ENCODE assay signal across 26 cellular contexts in the genomic region with DNA sequence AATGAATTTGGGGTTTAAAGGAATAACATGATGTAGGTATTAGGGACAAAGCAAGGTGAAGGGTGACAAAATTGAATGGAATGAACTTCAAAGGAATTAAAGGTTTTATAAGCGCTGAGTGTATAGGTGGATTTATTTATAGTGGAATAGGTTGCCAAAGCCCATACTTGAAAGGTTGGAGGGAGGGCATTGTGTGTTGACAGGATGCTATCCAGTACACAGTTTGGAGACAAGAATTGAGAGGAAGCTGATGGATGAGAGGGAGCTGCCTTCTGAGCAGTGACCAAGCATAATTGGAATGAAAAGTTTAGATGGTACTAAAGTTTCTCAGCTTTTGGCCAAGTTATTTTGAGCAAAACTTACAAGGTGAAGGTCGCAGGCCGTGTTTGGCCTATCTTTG.
"Had no signal": no experiment of that assay in that cellular context is flagged by ENCODE, and none has a peak within 500 bp of the region (broad histone marks: within the 10 kb centered on the region; RNA-seq: fewer than 3 reads in every experiment).

No MANE protein-coding gene starts in this region.

- H3K27me3 ChIP-seq: breast epithelium, esophagus squamous epithelium, heart right ventricle, right atrium auricular region, spleen, suprapubic skin, tibial artery had no signal

- H3K9me3 ChIP-seq: breast epithelium, esophagus squamous epithelium, heart right ventricle, right atrium auricular region, spleen, suprapubic skin, tibial artery had no signal

- H3K4me3 Mint-ChIP-seq: activated CD4-positive, alpha-beta memory T cell treated with anti-CD3 and anti-CD28 coated beads for 36 hours; activated CD4-positive, alpha-beta T cell treated with anti-CD3 and anti-CD28 coated beads, Interleukin-2, amount 10 ng/mL, durations not matched to agents 24 days and 14 days; natural killer cell; T-helper 17 cell had no signal

- H3K4me1 ChIP-seq: breast epithelium, esophagus squamous epithelium, right atrium auricular region, suprapubic skin, tibial artery had no signal

- FAIRE-seq: colon had no signal

- H3K27me3 Mint-ChIP-seq: activated CD4-positive, alpha-beta memory T cell treated with anti-CD3 and anti-CD28 coated beads for 36 hours; activated CD4-positive, alpha-beta T cell treated with anti-CD3 and anti-CD28 coated beads, Interleukin-2, amount 10 ng/mL, durations not matched to agents 24 days and 14 days; T-helper 17 cell had no signal

- H3K27ac ChIP-seq: breast epithelium, epithelial cell of prostate, esophagus squamous epithelium, heart right ventricle, right atrium auricular region, spleen, suprapubic skin, tibial artery had no signal

- DNase-seq: activated CD4-positive, alpha-beta memory T cell treated with anti-CD3 and anti-CD28 coated beads for 36 hours; activated CD4-positive, alpha-beta T cell treated with anti-CD3 and anti-CD28 coated beads, Interleukin-2, amount 10 ng/mL, durations not matched to agents 24 days and 14 days; activated CD4-positive, CD25-positive, alpha-beta regulatory T cell treated with anti-CD3 and anti-CD28 coated beads, Interleukin-2, amount 50 U/mL, for 72 hours; activated CD8-positive, alpha-beta memory T cell treated with anti-CD3 and anti-CD28 coated beads, Interleukin-2, amount 50 U/mL, for 4 hours; activated naive CD4-positive, alpha-beta T cell; activated T-cell treated with anti-CD3 and anti-CD28 coated beads, Interleukin-2, amount 50 U/mL, for 1 hour; dermis blood vessel endothelial cell; effector CD4-positive, alpha-beta T cell; esophagus squamous epithelium; foreskin melanocyte; heart right ventricle; mesendoderm; natural killer cell; spleen; stimulated activated naive CD4-positive, alpha-beta T cell; T-helper 17 cell; T1000; tibial artery had no signal

- H3K36me3 ChIP-seq: breast epithelium, right atrium auricular region had no signal

- H3K4me1 Mint-ChIP-seq: activated CD4-positive, alpha-beta T cell treated with anti-CD3 and anti-CD28 coated beads, Interleukin-2, amount 10 ng/mL, durations not matched to agents 24 days and 14 days had no signal

- ATAC-seq: left lobe of liver, natural killer cell, T-helper 17 cell had no signal

- H3K27ac Mint-ChIP-seq: activated CD4-positive, alpha-beta memory T cell treated with anti-CD3 and anti-CD28 coated beads for 36 hours; activated CD4-positive, alpha-beta T cell treated with anti-CD3 and anti-CD28 coated beads, Interleukin-2, amount 10 ng/mL, durations not matched to agents 24 days and 14 days; activated T-helper 2 cell treated with anti-CD3 and anti-CD28 coated beads, Interferon-gamma antibody, Interleukin-2, Interleukin-4, amounts not matched to agents 10 μg/mL and 5 μg/mL and 100 μg/mL, durations not matched to agents 14 hours and 24 hours and 36 hours; natural killer cell; T-helper 17 cell had no signal

- H3K4me3 ChIP-seq: breast epithelium, esophagus squamous epithelium, heart right ventricle, lung, right atrium auricular region, spleen, suprapubic skin, tibial artery had no signal

- H3K9me3 Mint-ChIP-seq: activated CD4-positive, alpha-beta memory T cell treated with anti-CD3 and anti-CD28 coated beads for 36 hours; activated CD4-positive, alpha-beta T cell treated with anti-CD3 and anti-CD28 coated beads, Interleukin-2, amount 10 ng/mL, durations not matched to agents 24 days and 14 days; activated T-helper 2 cell treated with anti-CD3 and anti-CD28 coated beads, Interferon-gamma antibody, Interleukin-2, Interleukin-4, amounts not matched to agents 10 μg/mL and 5 μg/mL and 100 μg/mL, durations not matched to agents 14 hours and 24 hours and 36 hours; natural killer cell had no signal
